Comparison of ENCODE assay signal across 24 cellular contexts in genomic region chr3:131711114-131711786, GRCh38.
DNase-seq lines count a peak whose midpoint lies in the region; ATAC-seq and TF ChIP-seq lines count a peak whose summit lies in the region.
"Had no signal": no experiment of that assay in that cellular context is flagged by ENCODE, and none has a peak within 500 bp of the region (broad histone marks: within the 10 kb centered on the region; RNA-seq: fewer than 3 reads in every experiment).

No MANE protein-coding gene starts in this region.

- WGBS in mammary epithelial cell (ENCODE audit: low coverage, missing lambda C conversion rate): 55% methylated on average over 7 of the region's 7 CpGs

- BruUV-seq in mammary epithelial cell (replicated peaks; lab: Mats Ljungman, UMichigan): no TSS peak

- H3K4me1 Mint-ChIP-seq in CD8-positive, alpha-beta memory T cell: no peaks in the 10 kb centered on the region
- H3K4me1 Mint-ChIP-seq: activated naive CD4-positive, alpha-beta T cell treated with anti-CD3 and anti-CD28 coated beads, Interleukin-2, amount 10 ng/mL, durations not matched to agents 7 days and 5 days; naive thymus-derived CD4-positive, alpha-beta T cell had no signal

- H3K9me3 ChIP-seq in mammary epithelial cell (replicated peaks; ENCODE audit: insufficient read depth, low read length): no peaks in the 10 kb centered on the region
- H3K9me3 ChIP-seq in CD8-positive, alpha-beta memory T cell (ENCODE audit: low read length): no peaks in the 10 kb centered on the region
- H3K9me3 ChIP-seq: BE2C, SJCRH30, tibial nerve had no signal

- no peaks in the 10 kb centered on the region for H3K36me3 ChIP-seq in mammary epithelial cell (ENCODE audit: insufficient read depth, low read length)
- no peaks in the 10 kb centered on the region for H3K36me3 ChIP-seq in CD8-positive, alpha-beta memory T cell (ENCODE audit: insufficient read depth, low read length)
- H3K36me3 ChIP-seq: BE2C, SJCRH30, tibial nerve had no signal

- no peak overlapping the region for H3K27ac ChIP-seq in mammary epithelial cell (ENCODE audit: insufficient read depth, low read depth, low read length)
- no peak overlapping the region for H3K27ac ChIP-seq in CD8-positive, alpha-beta memory T cell (ENCODE audit: low read depth, low read length)
- H3K27ac ChIP-seq: HL-60, SJCRH30, tibial nerve had no signal

- H3K9me3 Mint-ChIP-seq in CD8-positive, alpha-beta memory T cell: no peaks in the 10 kb centered on the region
- H3K9me3 Mint-ChIP-seq: activated naive CD4-positive, alpha-beta T cell treated with anti-CD3 and anti-CD28 coated beads, Interleukin-2, amount 10 ng/mL, durations not matched to agents 7 days and 5 days; stimulated activated naive CD8-positive, alpha-beta T cell treated with anti-CD3 and anti-CD28 coated beads, Interleukin-15, amount 100 ng/mL, for 72 hours had no signal

- H3K4me1 ChIP-seq in mammary epithelial cell (ENCODE audit: insufficient read depth, low read length): no peaks in the 10 kb centered on the region
- no peaks in the 10 kb centered on the region for H3K4me1 ChIP-seq in CD8-positive, alpha-beta memory T cell (ENCODE audit: insufficient read depth, low read length)
- H3K4me1 ChIP-seq: SJCRH30 had no signal

- H4K20me1 ChIP-seq in mammary epithelial cell (ENCODE audit: insufficient read depth, low read length): no peaks in the 10 kb centered on the region

- in situ Hi-C loops in mammary epithelial cell (cut with MboI; ENCODE audit: low sequenced_read_pairs in 2 of 2): no loop called here

- dilution Hi-C loops in mammary epithelial cell (cut with HindIII; ENCODE audit: low sequenced_read_pairs): no loop called here

- H3K9ac ChIP-seq in mammary epithelial cell (ENCODE audit: insufficient read depth, low read length): no peak overlapping the region

- CTCF ChIA-PET in mammary epithelial cell (lab: Charles Lee; ENCODE audit: low non-redundant PET): no interaction called here
- CTCF ChIA-PET in CD8-positive, alpha-beta memory T cell (lab: Charles Lee): no interaction called here

- peaks cover 6 to 17% of the 10 kb centered on the region in 2 donors for H3K27me3 Mint-ChIP-seq in CD8-positive, alpha-beta memory T cell

- POLR2A ChIA-PET in CD8-positive, alpha-beta memory T cell (lab: Charles Lee): no interaction called here

- no peak overlapping the region for H3K4me3 ChIP-seq in mammary epithelial cell (replicated peaks in 1 of 3; ENCODE audit: insufficient read depth in 1 of 3, low read depth in 2 of 3, low read length in 3 of 3)
- H3K4me3 ChIP-seq in CD8-positive, alpha-beta memory T cell (ENCODE audit: low read length): no peak overlapping the region
- H3K4me3 ChIP-seq: SJCRH30, tibial nerve had no signal

- no peak overlapping the region for H3K4me3 Mint-ChIP-seq in CD8-positive, alpha-beta memory T cell
- H3K4me3 Mint-ChIP-seq: activated CD8-positive, alpha-beta memory T cell treated with anti-CD3 and anti-CD28 coated beads, Interleukin-2, amount 10 ng/mL, durations not matched to agents 7 days and 5 days; activated naive CD4-positive, alpha-beta T cell treated with anti-CD3 and anti-CD28 coated beads, Interleukin-2, amount 10 ng/mL, durations not matched to agents 7 days and 5 days; naive thymus-derived CD4-positive, alpha-beta T cell; stimulated activated naive CD8-positive, alpha-beta T cell treated with anti-CD3 and anti-CD28 coated beads, Interleukin-15, amount 100 ng/mL, for 72 hours had no signal

- H3K27ac Mint-ChIP-seq in CD8-positive, alpha-beta memory T cell: no peak overlapping the region
- H3K27ac Mint-ChIP-seq: activated CD8-positive, alpha-beta memory T cell treated with anti-CD3 and anti-CD28 coated beads, Interleukin-2, amount 10 ng/mL, durations not matched to agents 7 days and 5 days; activated naive CD4-positive, alpha-beta T cell treated with anti-CD3 and anti-CD28 coated beads, Interleukin-2, amount 10 ng/mL, durations not matched to agents 7 days and 5 days; naive thymus-derived CD4-positive, alpha-beta T cell; stimulated activated naive CD8-positive, alpha-beta T cell treated with anti-CD3 and anti-CD28 coated beads, Interleukin-15, amount 100 ng/mL, for 72 hours had no signal

- H2AFZ ChIP-seq in mammary epithelial cell (ENCODE audit: low read depth, low read length): no peak overlapping the region

- no peaks in the 10 kb centered on the region for H3K79me2 ChIP-seq in mammary epithelial cell (ENCODE audit: insufficient read depth, low read length)

- H3K27me3 ChIP-seq in mammary epithelial cell (ENCODE audit: insufficient read depth, low read length): no peaks in the 10 kb centered on the region
- H3K27me3 ChIP-seq in CD8-positive, alpha-beta memory T cell (ENCODE audit: insufficient read depth, low read length, poor library complexity, severe bottlenecking): no peaks in the 10 kb centered on the region
- H3K27me3 ChIP-seq: BE2C, SJCRH30, tibial nerve had no signal

- DNase-seq in NCI-H748 (lab: John Stamatoyannopoulos, UW; ENCODE audit: unreplicated experiment): peak; percentile 19
- no peak for DNase-seq in NCI-H748 treated with DMSO at 0.1 percent for 48 hours (lab: John Stamatoyannopoulos, UW)
- peak; percentile 10 for DNase-seq in NCI-H526 treated with DMSO at 0.1 percent for 48 hours (lab: John Stamatoyannopoulos, UW)
- no peak for DNase-seq in mammary epithelial cell
- no peak for DNase-seq in activated CD8-positive, alpha-beta memory T cell treated with anti-CD3 and anti-CD28 coated beads for 24 hours
- no peak for DNase-seq in CD8-positive, alpha-beta memory T cell
- no peak for DNase-seq in kidney glomerular epithelial cell (lab: John Stamatoyannopoulos, UW)
- DNase-seq: activated CD4-positive, alpha-beta T cell treated with anti-CD3 and anti-CD28 coated beads for 4 hours; activated CD8-positive, alpha-beta memory T cell treated with anti-CD3 and anti-CD28 coated beads, Interleukin-2, amount 10 ng/mL, durations not matched to agents 7 days and 5 days; activated naive CD4-positive, alpha-beta T cell treated with anti-CD3 and anti-CD28 coated beads, Interleukin-2, amount 10 ng/mL, durations not matched to agents 7 days and 5 days; amygdala; BE2C; glutamatergic neuron; left colon; naive thymus-derived CD4-positive, alpha-beta T cell; NCI-H1105 treated with DMSO at 0.1 percent for 48 hours; NCI-H82; right cardiac atrium; SJCRH30; stimulated activated naive CD8-positive, alpha-beta T cell treated with anti-CD3 and anti-CD28 coated beads, Interleukin-15, amount 100 ng/mL, for 72 hours had no signal

- H3K4me2 ChIP-seq in mammary epithelial cell (ENCODE audit: insufficient read depth, low read depth, low read length): no peak overlapping the region

- H3K36me3 Mint-ChIP-seq in CD8-positive, alpha-beta memory T cell: no peaks in the 10 kb centered on the region
- H3K36me3 Mint-ChIP-seq: activated CD8-positive, alpha-beta memory T cell treated with anti-CD3 and anti-CD28 coated beads, Interleukin-2, amount 10 ng/mL, durations not matched to agents 7 days and 5 days; activated naive CD4-positive, alpha-beta T cell treated with anti-CD3 and anti-CD28 coated beads, Interleukin-2, amount 10 ng/mL, durations not matched to agents 7 days and 5 days; naive thymus-derived CD4-positive, alpha-beta T cell had no signal

- ATAC-seq in esophagus mucosa: peak; percentile 36
- ATAC-seq: activated CD8-positive, alpha-beta memory T cell treated with anti-CD3 and anti-CD28 coated beads, Interleukin-2, amount 10 ng/mL, durations not matched to agents 7 days and 5 days; left colon; naive thymus-derived CD4-positive, alpha-beta T cell; Panc1; right cardiac atrium; stimulated activated naive CD8-positive, alpha-beta T cell treated with anti-CD3 and anti-CD28 coated beads, Interleukin-15, amount 100 ng/mL, for 72 hours had no signal

- TF ChIP-seq CTCF in mammary epithelial cell (conservative IDR thresholded peaks at IDR 0.05 in 1 of 2, IDR thresholded peaks at IDR 0.05 in 1 of 2; ENCODE audit: extremely low read depth in 1 of 2, insufficient read depth in 1 of 2, low read depth in 1 of 2, low read length in 2 of 2): no peak

- intact Hi-C loops in mammary epithelial cell (cut with micrococcal nuclease): no loop called here

Comparison
In these comparisons a context has a peak if more than half of its experiments do, and no peak if none do; other contexts are left out.
1. DNase-seq: peak in NCI-H748 (single experiment) and NCI-H526 treated with DMSO at 0.1 percent for 48 hours (single experiment); none in NCI-H748 treated with DMSO at 0.1 percent for 48 hours (single experiment), mammary epithelial cell (single experiment), activated CD8-positive, alpha-beta memory T cell treated with anti-CD3 and anti-CD28 coated beads for 24 hours (single experiment), CD8-positive, alpha-beta memory T cell (0 of 5) and kidney glomerular epithelial cell (single experiment).